In genomic region chr19:32674959-32675719, GRCh38 we compare ENCODE assay signal across 8 cellular contexts. TPM values are rescaled to one million over a fixed set of nuclear protein-coding genes. Genes with fewer than 3 reads are reported as not detected.
DNase-seq lines count a peak whose midpoint lies in the region; ATAC-seq and TF ChIP-seq lines count a peak whose summit lies in the region.

TSS of gene ANKRD27 (minus strand) at chr19:32675180. CDS start at chr19:32659015, 16,165 bp downstream.

- peak within 1 kb of the TSS; percentile 66 to 91 for H3K27ac Mint-ChIP-seq in activated naive CD4-positive, alpha-beta T cell treated with anti-CD3 and anti-CD28 coated beads, Interleukin-2, amount 50 U/mL, for 72 hours

- peaks cover 28% of the 10 kb centered on the region for H4K20me1 ChIP-seq in osteoblast (ENCODE audit: insufficient read depth, low read length)

- H3K9me3 ChIP-seq in osteoblast (ENCODE audit: low read depth, low read length) (no peaks in the 10 kb centered on the region), thoracic aorta (no peaks in the 10 kb centered on the region)

- DNase-seq in GM10248 (ENCODE audit: extremely low spot score) (peak; percentile 99), NCI-H1092 treated with DMSO at 0.1 percent for 48 hours (lab: John Stamatoyannopoulos, UW) (peak; percentile 96), SKM-1 (lab: John Stamatoyannopoulos, UW; ENCODE audit: unreplicated experiment) (peak; percentile 95), glomerular visceral epithelial cell (ENCODE audit: extremely low spot score) (peak; percentile 99), osteoblast (ENCODE audit: insufficient read length, low spot score, missing footprints) (peak; percentile 100), thoracic aorta (ENCODE audit: low spot score) (peak; percentile 90)
- DNase-seq in activated naive CD4-positive, alpha-beta T cell treated with anti-CD3 and anti-CD28 coated beads, Interleukin-2, amount 50 U/mL, for 72 hours (ENCODE audit: low spot score in 2 of 2), result peak; percentile 98 to 99

- H3K4me1 ChIP-seq in osteoblast (ENCODE audit: insufficient read depth, low read length), result peaks cover 10% of the 10 kb centered on the region
- H3K4me1 ChIP-seq in thoracic aorta (ENCODE audit: control insufficient read depth in 1 of 2, low read depth in 2 of 2), result peaks cover 9 to 31% of the 10 kb centered on the region in 2 donors

- H3K4me2 ChIP-seq in osteoblast (ENCODE audit: insufficient read depth, low read length), result peak within 1 kb of the TSS; percentile 80

- H3K79me2 ChIP-seq in osteoblast (ENCODE audit: insufficient read depth, low read length), result peaks cover 45% of the 10 kb centered on the region

- H2AFZ ChIP-seq in osteoblast (ENCODE audit: low read length), result peak within 1 kb of the TSS; percentile 88

- ATAC-seq in HG02610 (IDR thresholded peaks at IDR 0.05; ENCODE audit: unreplicated experiment) (peak; percentile 99), thoracic aorta (ENCODE audit: insufficient number of reproducible peaks, low FRiP score, low read depth) (peak; percentile 97)
- peak; percentile 96 to 98 for ATAC-seq in activated naive CD4-positive, alpha-beta T cell treated with anti-CD3 and anti-CD28 coated beads, Interleukin-2, amount 50 U/mL, for 72 hours

- H3K4me3 ChIP-seq in osteoblast (ENCODE audit: insufficient read depth, low read length), result peak within 1 kb of the TSS; percentile 96
- peak within 1 kb of the TSS; percentile 92 for H3K4me3 ChIP-seq in thoracic aorta

- CTCF ChIA-PET in GM10248 (lab: Yijun Ruan, JAX), result interaction anchor here (1.6 to 2.1 kb wide), 2 partner anchors 16 to 450 kb away, joined by 4 to 6 read pairs; partner anchors contain the start of gene NUDT19

- peaks cover 0 to 5% of the 10 kb centered on the region in 2 donors for H3K36me3 Mint-ChIP-seq in activated naive CD4-positive, alpha-beta T cell treated with anti-CD3 and anti-CD28 coated beads, Interleukin-2, amount 50 U/mL, for 72 hours

- no peaks in the 10 kb centered on the region for H3K9me3 Mint-ChIP-seq in activated naive CD4-positive, alpha-beta T cell treated with anti-CD3 and anti-CD28 coated beads, Interleukin-2, amount 50 U/mL, for 72 hours

- no peaks in the 10 kb centered on the region for H3K36me3 ChIP-seq in osteoblast (ENCODE audit: insufficient read depth, low read length)
- no peaks in the 10 kb centered on the region for H3K36me3 ChIP-seq in thoracic aorta

- peaks cover 22% of the 10 kb centered on the region for H3K27me3 ChIP-seq in osteoblast (ENCODE audit: insufficient read depth, low read length)
- no peaks in the 10 kb centered on the region for H3K27me3 ChIP-seq in thoracic aorta (replicated peaks; ENCODE audit: insufficient read depth)

- POLR2A ChIA-PET in GM10248 (lab: Yijun Ruan, JAX), result interaction anchor here (1.1 kb wide), 1 partner anchor 16 kb away, joined by 3 read pairs; the partner anchor contains the start of gene NUDT19

- TF ChIP-seq CTCF in GM10248 (IDR thresholded peaks at IDR 0.05; ENCODE audit: control extremely low read depth, extremely low read depth, low read depth, missing control alignments) (no peak), osteoblast (IDR thresholded peaks at IDR 0.05; ENCODE audit: extremely low read depth, low read depth, low read length) (no peak), thoracic aorta (IDR thresholded peaks at IDR 0.05) (no peak)

- H3K27ac ChIP-seq in osteoblast (ENCODE audit: low read depth, low read length) (no peak within 1 kb of the TSS), thoracic aorta (peak within 1 kb of the TSS in 1 of 2 donors; percentile 57)

RNA-seq across cellular contexts. Expression of gene ANKRD27, which starts in this region (rescaled TPM):
- 10 to 100 TPM; 30.2 to 38.5 TPM for total RNA-seq in activated naive CD4-positive, alpha-beta T cell treated with anti-CD3 and anti-CD28 coated beads, Interleukin-2, amount 50 U/mL, for 72 hours
- 28.0 and 31.5 TPM in 2 replicates for total RNA-seq in osteoblast
- total RNA-seq in thoracic aorta, result 10 to 100 TPM; 26.8 to 33.8 TPM
